Comparison of ENCODE assay signal across 8 cellular contexts in the genomic region with DNA sequence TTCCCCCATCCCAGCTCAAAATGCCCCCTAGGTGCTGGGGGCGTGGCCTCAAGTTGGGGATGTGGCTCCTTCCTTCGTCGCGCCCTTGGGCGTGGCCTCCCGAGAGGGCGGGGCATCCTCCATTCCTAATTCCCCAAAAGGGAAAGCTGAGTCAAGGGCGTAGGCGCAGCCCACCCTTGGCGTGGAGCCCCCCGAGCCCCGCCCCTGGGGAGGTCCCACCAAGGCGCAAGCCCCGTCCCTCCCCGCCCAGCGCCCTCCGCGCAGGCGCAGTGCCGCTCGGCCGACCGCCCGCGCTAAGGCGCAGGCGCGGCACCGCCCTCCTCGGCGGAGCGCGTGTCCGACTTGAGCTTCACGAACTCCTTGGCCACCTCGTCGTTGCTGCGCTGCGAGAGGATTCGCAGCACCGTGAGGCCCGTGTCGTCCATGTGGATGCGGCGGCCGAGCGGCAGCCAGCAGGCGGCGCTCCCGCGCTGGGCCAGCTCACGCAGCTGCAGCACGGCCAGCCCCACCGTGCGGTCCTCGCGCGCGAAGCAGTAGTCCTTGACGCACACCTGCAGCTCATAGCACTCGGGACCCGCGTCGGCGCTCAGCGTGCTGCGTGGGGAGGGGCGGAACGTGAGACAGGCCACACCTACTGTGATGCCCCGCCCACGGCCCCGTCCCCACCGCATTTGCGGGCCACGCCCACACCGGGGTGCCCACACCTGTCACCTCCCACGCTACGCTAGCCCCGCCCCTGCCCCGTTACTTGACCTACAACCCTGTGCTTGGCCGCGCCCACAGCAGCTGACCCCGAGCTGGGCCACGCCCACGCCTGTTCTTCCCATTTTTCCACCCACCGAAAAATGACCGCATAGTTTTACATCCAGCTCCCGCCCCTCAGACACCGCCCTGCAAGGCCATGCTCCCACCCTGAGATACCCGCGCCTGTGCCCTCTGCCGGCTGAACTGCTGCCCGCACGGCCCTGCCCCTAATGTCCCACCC. TPM values are rescaled to one million over a fixed set of nuclear protein-coding genes. Genes with fewer than 3 reads are reported as not detected.
A peak's percentile ranks its signal among the peaks of the same experiment; 100 is the strongest.
DNase-seq lines count a peak whose midpoint lies in the region; ATAC-seq and TF ChIP-seq lines count a peak whose summit lies in the region.

No MANE protein-coding gene starts in this region.

- no peaks in the 10 kb centered on the region for H3K9me3 Mint-ChIP-seq in CD8-positive, alpha-beta T cell
- H3K9me3 Mint-ChIP-seq in activated naive CD4-positive, alpha-beta T cell treated with anti-CD3 and anti-CD28 coated beads, Interleukin-2, amount 50 U/mL, for 72 hours: peaks cover 0 to 5% of the 10 kb centered on the region in 2 donors
- no peaks in the 10 kb centered on the region for H3K9me3 Mint-ChIP-seq in progenitor cell of endocrine pancreas (ENCODE audit: low read depth)

- H3K27ac Mint-ChIP-seq in CD8-positive, alpha-beta T cell: no peak overlapping the region
- H3K27ac Mint-ChIP-seq in activated naive CD4-positive, alpha-beta T cell treated with anti-CD3 and anti-CD28 coated beads, Interleukin-2, amount 50 U/mL, for 72 hours: peak overlapping the region in 1 of 2 donors; percentile 81
- peak overlapping the region; percentile 13 for H3K27ac Mint-ChIP-seq in progenitor cell of endocrine pancreas

- peak; percentile 61 to 94 (median 75) for DNase-seq in CD8-positive, alpha-beta T cell
- peak; percentile 97 for DNase-seq in GM20000 (ENCODE audit: low spot score)
- DNase-seq in activated naive CD4-positive, alpha-beta T cell treated with anti-CD3 and anti-CD28 coated beads, Interleukin-2, amount 50 U/mL, for 72 hours (ENCODE audit: low spot score in 2 of 2): peak; percentile 81 to 85
- DNase-seq in heart right ventricle: peak; percentile 44 to 67
- DNase-seq in progenitor cell of endocrine pancreas (ENCODE audit: low spot score, unreplicated experiment): peak; percentile 59
- DNase-seq in ureter (ENCODE audit: low spot score): peak; percentile 59

- 1 to 5% methylated on average over 91 to 94 of the region's 94 CpGs for WGBS in heart right ventricle, 2 donors

- no peaks in the 10 kb centered on the region for H3K9me3 ChIP-seq in CD8-positive, alpha-beta T cell (ENCODE audit: low read length)
- H3K9me3 ChIP-seq in HUES6 (ENCODE audit: control insufficient read depth, insufficient read depth, low read depth, low read length) (no peaks in the 10 kb centered on the region), heart right ventricle (no peaks in the 10 kb centered on the region)

- H3K4me1 ChIP-seq in CD8-positive, alpha-beta T cell (ENCODE audit: insufficient read depth, low read length): peaks cover 10% of the 10 kb centered on the region
- H3K4me1 ChIP-seq in HUES6 (ENCODE audit: control insufficient read depth, insufficient read depth, low read length): peaks cover 12% of the 10 kb centered on the region
- H3K4me1 ChIP-seq in heart right ventricle: peaks cover 5 to 15% (median 10%) of the 10 kb centered on the region in 9 donors

- H3K9ac ChIP-seq in HUES6 (ENCODE audit: low read length): peak overlapping the region; percentile 82

- H3K36me3 Mint-ChIP-seq in CD8-positive, alpha-beta T cell: no peaks in the 10 kb centered on the region
- H3K36me3 Mint-ChIP-seq in activated naive CD4-positive, alpha-beta T cell treated with anti-CD3 and anti-CD28 coated beads, Interleukin-2, amount 50 U/mL, for 72 hours: peaks cover 0 to 4% of the 10 kb centered on the region in 2 donors
- H3K36me3 Mint-ChIP-seq in progenitor cell of endocrine pancreas (ENCODE audit: insufficient read depth): no peaks in the 10 kb centered on the region

- POLR2A ChIA-PET in CD8-positive, alpha-beta T cell (lab: Charles Lee): interaction anchor here (1.0 kb wide), 1 partner anchor 327 kb away, joined by 4 read pairs; a partner anchor contains a TSS

- H3K4me3 ChIP-seq in CD8-positive, alpha-beta T cell (ENCODE audit: low read depth, low read length): peak overlapping the region; percentile 69
- H3K4me3 ChIP-seq in HUES6 (ENCODE audit: low read depth, low read length) (peak overlapping the region; percentile 71), heart right ventricle (peak overlapping the region in 9 of 10 donors; percentile 23 to 57 (median 44))

- intact Hi-C loops in CD8-positive, alpha-beta T cell (cut with DNase I, micrococcal nuclease): loop anchor here (1.0 to 5.0 kb wide), 4 partner anchors 81 to 251 kb away; a partner anchor contains a TSS
- intact Hi-C loops in heart right ventricle (cut with DNase I): loop anchor here in 3 of 10 donors (10.0 kb wide), 3 partner anchors 139 to 169 kb away; no protein-coding TSS in a partner anchor

- peak; percentile 98 for ATAC-seq in CD8-positive, alpha-beta T cell
- ATAC-seq in SK-N-SH treated with all-trans-retinoic acid at 6 μM for 48 hours (peak; percentile 76), heart right ventricle (peak; percentile 65 to 91 (median 76))
- peak; percentile 82 to 93 for ATAC-seq in activated naive CD4-positive, alpha-beta T cell treated with anti-CD3 and anti-CD28 coated beads, Interleukin-2, amount 50 U/mL, for 72 hours

- peak overlapping the region; percentile 80 for H3K4me3 Mint-ChIP-seq in CD8-positive, alpha-beta T cell
- H3K4me3 Mint-ChIP-seq in progenitor cell of endocrine pancreas (ENCODE audit: low read depth): peak overlapping the region; percentile 67

- peaks cover 8% of the 10 kb centered on the region for H3K4me1 Mint-ChIP-seq in CD8-positive, alpha-beta T cell (ENCODE audit: low read depth)
- no peaks in the 10 kb centered on the region for H3K4me1 Mint-ChIP-seq in progenitor cell of endocrine pancreas (ENCODE audit: low read depth)

- peak; percentile 75 for TF ChIP-seq CTCF in CD8-positive, alpha-beta T cell (IDR thresholded peaks at IDR 0.05)
- peak; percentile 42 for TF ChIP-seq CTCF in GM20000 (IDR thresholded peaks at IDR 0.05; ENCODE audit: extremely low read depth, missing control alignments)
- peak; percentile 18 to 74 (median 58) for TF ChIP-seq CTCF in heart right ventricle (IDR thresholded peaks at IDR 0.05)
- TF ChIP-seq CTCF in progenitor cell of endocrine pancreas (IDR thresholded peaks at IDR 0.05; ENCODE audit: unreplicated experiment): peak; percentile 69

- H3K36me3 ChIP-seq in CD8-positive, alpha-beta T cell (ENCODE audit: insufficient read depth, low read length): no peaks in the 10 kb centered on the region
- H3K36me3 ChIP-seq in HUES6 (ENCODE audit: control insufficient read depth, insufficient read depth, low read length) (peaks cover 6% of the 10 kb centered on the region; the same call in 1 of the 2 replicates), heart right ventricle (no peaks in the 10 kb centered on the region)

- peaks cover 32% of the 10 kb centered on the region for H3K27me3 Mint-ChIP-seq in CD8-positive, alpha-beta T cell (ENCODE audit: low read depth)
- peaks cover 50% of the 10 kb centered on the region for H3K27me3 Mint-ChIP-seq in progenitor cell of endocrine pancreas

- CTCF ChIA-PET in CD8-positive, alpha-beta T cell (lab: Charles Lee): interaction anchor here (0.5 to 2.4 kb wide), 6 partner anchors 35 to 304 kb away, joined by 3 to 6 read pairs (median 4); a partner anchor contains a TSS

- H3K27me3 ChIP-seq in CD8-positive, alpha-beta T cell (ENCODE audit: insufficient read depth, low read length): peaks cover 6% of the 10 kb centered on the region
- no peaks in the 10 kb centered on the region for H3K27me3 ChIP-seq in HUES6 (ENCODE audit: control insufficient read depth, insufficient read depth, low read length)
- peaks cover 0 to 47% (median 26%) of the 10 kb centered on the region in 7 donors for H3K27me3 ChIP-seq in heart right ventricle

- peak overlapping the region; percentile 51 for H3K27ac ChIP-seq in CD8-positive, alpha-beta T cell (ENCODE audit: low read depth, low read length)
- H3K27ac ChIP-seq in HUES6 (ENCODE audit: low read depth, low read length) (peak overlapping the region; percentile 84), heart right ventricle (peak overlapping the region in 5 of 10 donors; percentile 0 to 68 (median 26))

TF ChIP-seq in SK-N-SH treated with all-trans-retinoic acid at 6 μM for 48 hours, 23 proteins besides CTCF, POLR2A, EP300 and RAD21:
- TF ChIP-seq ZFP30 (CRISPR knock-in tag; IDR thresholded peaks at IDR 0.05) (no peak), RARB (CRISPR knock-in tag; IDR thresholded peaks at IDR 0.05) (no peak), CSDC2 (CRISPR knock-in tag; IDR thresholded peaks at IDR 0.05) (0 out of 2 replicates have a peak, but pooled peaks have one; percentile 21), SNAI2 (CRISPR knock-in tag; IDR thresholded peaks at IDR 0.05) (no peak), ZFP3 (CRISPR knock-in tag; IDR thresholded peaks at IDR 0.05) (peak; percentile 81)

RNA-seq across cellular contexts. Expression of a gene that starts 50.6 kb away (rescaled TPM):
- total RNA-seq in CD8-positive, alpha-beta T cell: 10 to 100 TPM; 22.7 to 26.3 TPM
- total RNA-seq in activated naive CD4-positive, alpha-beta T cell treated with anti-CD3 and anti-CD28 coated beads, Interleukin-2, amount 50 U/mL, for 72 hours: 10 to 100 TPM; 39.2 to 64.7 TPM
- total RNA-seq in heart right ventricle (10 to 100 TPM; 19.7 to 73.8 (median 29.3) TPM), progenitor cell of endocrine pancreas (53.6 and 54.3 TPM in 2 replicates), ureter (66.3 TPM)
- polyA plus RNA-seq in heart right ventricle: 10 to 100 TPM; 28.4 to 38.6 TPM
